17 cellular contexts compared by ENCODE assay signal in genomic region chr12:12792421-12792820, GRCh38. TPM values are rescaled to one million over a fixed set of nuclear protein-coding genes. Genes with fewer than 3 reads are reported as not detected.
DNase-seq lines count a peak whose midpoint lies in the region; ATAC-seq and TF ChIP-seq lines count a peak whose summit lies in the region.
"Had no signal": no experiment of that assay in that cellular context is flagged by ENCODE, and none has a peak within 500 bp of the region (broad histone marks: within the 10 kb centered on the region; RNA-seq: fewer than 3 reads in every experiment).

No MANE protein-coding gene starts in this region.

- H3K9me2 ChIP-seq in hepatocyte (replicated peaks; ENCODE audit: insufficient read depth) = no peaks in the 10 kb centered on the region

- H3K4me1 Mint-ChIP-seq in Calu3 (ENCODE audit: low read depth, unreplicated experiment) = peaks cover 67% of the 10 kb centered on the region

- no peaks in the 10 kb centered on the region for H3K9me3 ChIP-seq in hepatocyte (ENCODE audit: low read depth)
- H3K9me3 ChIP-seq in psoas muscle = no peaks in the 10 kb centered on the region
- H3K9me3 ChIP-seq: HAP-1, tibial artery had no signal

- no peaks in the 10 kb centered on the region for H3K79me2 ChIP-seq in hepatocyte
- H3K79me2 ChIP-seq: parathyroid adenoma had no signal

- peaks cover 9% of the 10 kb centered on the region for H3K36me3 Mint-ChIP-seq in Calu3 (ENCODE audit: insufficient read depth, unreplicated experiment)
- H3K36me3 Mint-ChIP-seq: naive thymus-derived CD4-positive, alpha-beta T cell had no signal

- BruUV-seq in Calu3 (replicated peaks; lab: Mats Ljungman, UMichigan) = no TSS peak

- no peak for DNase-seq in Calu3
- peak; percentile 89 for DNase-seq in NCI-H82 (lab: John Stamatoyannopoulos, UW)
- no peak for DNase-seq in hepatocyte (ENCODE audit: low spot score)
- DNase-seq in psoas muscle = no peak
- no peak for DNase-seq in stimulated activated CD8-positive, alpha-beta memory T cell treated with anti-CD3 and anti-CD28 coated beads, Interleukin-4, amount 100 ng/mL, for 48 hours
- DNase-seq in AG20443 (ENCODE audit: low spot score) = no peak
- DNase-seq: activated CD8-positive, alpha-beta memory T cell treated with anti-CD3 and anti-CD28 coated beads, Interleukin-2, amount 50 U/mL, for 48 hours; naive thymus-derived CD4-positive, alpha-beta T cell; NCI-H2107; SIG-M5; small intestine; stimulated activated naive CD4-positive, alpha-beta T cell treated with Interleukin-2 at 50 U/mL for 16 hours; T-helper 2 cell; tibial artery had no signal

- intact Hi-C loops in Calu3 (cut with micrococcal nuclease; ENCODE audit: unreplicated experiment) = no loop called here
- intact Hi-C loops in psoas muscle (cut with DNase I) = loop anchor here in 1 of 2 donors (10.0 kb wide), 1 partner anchor 192 kb away; no protein-coding TSS in a partner anchor

- H3K4me1 ChIP-seq in hepatocyte (ENCODE audit: insufficient read depth) (peaks cover 20% of the 10 kb centered on the region), psoas muscle (peaks cover 20% of the 10 kb centered on the region)

- ATAC-seq in psoas muscle = no peak
- ATAC-seq in GM19452 (IDR thresholded peaks at IDR 0.05; ENCODE audit: unreplicated experiment) = no peak
- ATAC-seq: naive thymus-derived CD4-positive, alpha-beta T cell had no signal

- H2AFZ ChIP-seq in hepatocyte = peak overlapping the region; percentile 25

- H3K27me3 ChIP-seq in hepatocyte (no peaks in the 10 kb centered on the region), psoas muscle (ENCODE audit: insufficient read depth in 3 of 3, low read length in 2 of 3) (no peaks in the 10 kb centered on the region)
- H3K27me3 ChIP-seq: tibial artery had no signal

- peak overlapping the region; percentile 36 for H3K27ac ChIP-seq in hepatocyte
- no peak overlapping the region for H3K27ac ChIP-seq in psoas muscle
- H3K27ac ChIP-seq: parathyroid adenoma had no signal

- no peak overlapping the region for H3K4me3 ChIP-seq in hepatocyte
- peak overlapping the region; percentile 60 for H3K4me3 ChIP-seq in psoas muscle
- H3K4me3 ChIP-seq: HAP-1 had no signal

- H3K27me3 Mint-ChIP-seq in Calu3 (ENCODE audit: unreplicated experiment) = no peaks in the 10 kb centered on the region
- H3K27me3 Mint-ChIP-seq: naive thymus-derived CD4-positive, alpha-beta T cell had no signal

- H3K9me3 Mint-ChIP-seq in Calu3 (ENCODE audit: low read depth, unreplicated experiment) = no peaks in the 10 kb centered on the region
- H3K9me3 Mint-ChIP-seq: naive thymus-derived CD4-positive, alpha-beta T cell had no signal

- 82% methylated on average over 6 of the region's 6 CpGs for WGBS in hepatocyte (ENCODE audit: low lambda C conversion rate, missing lambda C conversion rate)
- 34 to 49% (median 46%) methylated on average over 6 of the region's 6 CpGs for WGBS in psoas muscle, 3 donors

- H3K27ac Mint-ChIP-seq in Calu3 (ENCODE audit: unreplicated experiment) = peak overlapping the region; percentile 42
- H3K27ac Mint-ChIP-seq: naive thymus-derived CD4-positive, alpha-beta T cell had no signal

- CTCF ChIA-PET in Calu3 (lab: Charles Lee) = interaction anchor here (0.8 to 1.5 kb wide), 4 partner anchors 11 to 56 kb away, joined by 3 to 6 read pairs (median 4); no protein-coding TSS in a partner anchor

- TF ChIP-seq CTCF in Calu3 (IDR thresholded peaks at IDR 0.05; ENCODE audit: unreplicated experiment) = no peak
- no peak for TF ChIP-seq CTCF in hepatocyte (IDR thresholded peaks at IDR 0.05; ENCODE audit: poor library complexity)
- TF ChIP-seq CTCF in psoas muscle (IDR thresholded peaks at IDR 0.05) = no peak

- H4K20me1 ChIP-seq in hepatocyte (ENCODE audit: insufficient read depth, poor library complexity, severe bottlenecking) = no peaks in the 10 kb centered on the region

- H3K4me3 Mint-ChIP-seq in Calu3 (ENCODE audit: low read depth, unreplicated experiment) = no peak overlapping the region
- H3K4me3 Mint-ChIP-seq: naive thymus-derived CD4-positive, alpha-beta T cell had no signal

- peak overlapping the region; percentile 67 for H3K4me2 ChIP-seq in hepatocyte

- H3K36me3 ChIP-seq in hepatocyte (replicated peaks; ENCODE audit: insufficient read depth, low read depth) = no peaks in the 10 kb centered on the region
- no peaks in the 10 kb centered on the region for H3K36me3 ChIP-seq in psoas muscle (ENCODE audit: insufficient read depth in 1 of 2, low read depth in 1 of 2)
- H3K36me3 ChIP-seq: HAP-1, tibial artery had no signal

RNA-seq across cellular contexts. Expression of gene APOLD1, which starts 7.0 kb away (rescaled TPM):
- 5.2 and 5.3 TPM in 2 replicates for total RNA-seq in Calu3 (2022)
- 5.6 and 6.0 TPM in 2 replicates for total RNA-seq in hepatocyte
- polyA plus RNA-seq in hepatocyte = 1.5 and 3.8 TPM in 2 replicates
- total RNA-seq in psoas muscle = 10 to 100 TPM in 3 of 4 donors, 1 to 10 TPM in 1; 6.1 to 22.6 (median 15.3) TPM
- polyA plus RNA-seq in psoas muscle = 10 to 100 TPM; 13.9 to 19.8 (median 17.0) TPM

RNA-seq across cellular contexts. Expression of gene DDX47, which starts 20.7 kb away (rescaled TPM):
- total RNA-seq in Calu3 (2022) (60.2 and 60.5 TPM in 2 replicates), hepatocyte (69.4 and 74.4 TPM in 2 replicates), psoas muscle (10 to 100 TPM; 39.6 to 51.4 (median 45.7) TPM)
- polyA plus RNA-seq in hepatocyte (51.6 and 56.2 TPM in 2 replicates), psoas muscle (10 to 100 TPM; 44.5 to 69.5 (median 65.4) TPM)
